ENCODE assay signal across 8 cellular contexts in the genomic region with DNA sequence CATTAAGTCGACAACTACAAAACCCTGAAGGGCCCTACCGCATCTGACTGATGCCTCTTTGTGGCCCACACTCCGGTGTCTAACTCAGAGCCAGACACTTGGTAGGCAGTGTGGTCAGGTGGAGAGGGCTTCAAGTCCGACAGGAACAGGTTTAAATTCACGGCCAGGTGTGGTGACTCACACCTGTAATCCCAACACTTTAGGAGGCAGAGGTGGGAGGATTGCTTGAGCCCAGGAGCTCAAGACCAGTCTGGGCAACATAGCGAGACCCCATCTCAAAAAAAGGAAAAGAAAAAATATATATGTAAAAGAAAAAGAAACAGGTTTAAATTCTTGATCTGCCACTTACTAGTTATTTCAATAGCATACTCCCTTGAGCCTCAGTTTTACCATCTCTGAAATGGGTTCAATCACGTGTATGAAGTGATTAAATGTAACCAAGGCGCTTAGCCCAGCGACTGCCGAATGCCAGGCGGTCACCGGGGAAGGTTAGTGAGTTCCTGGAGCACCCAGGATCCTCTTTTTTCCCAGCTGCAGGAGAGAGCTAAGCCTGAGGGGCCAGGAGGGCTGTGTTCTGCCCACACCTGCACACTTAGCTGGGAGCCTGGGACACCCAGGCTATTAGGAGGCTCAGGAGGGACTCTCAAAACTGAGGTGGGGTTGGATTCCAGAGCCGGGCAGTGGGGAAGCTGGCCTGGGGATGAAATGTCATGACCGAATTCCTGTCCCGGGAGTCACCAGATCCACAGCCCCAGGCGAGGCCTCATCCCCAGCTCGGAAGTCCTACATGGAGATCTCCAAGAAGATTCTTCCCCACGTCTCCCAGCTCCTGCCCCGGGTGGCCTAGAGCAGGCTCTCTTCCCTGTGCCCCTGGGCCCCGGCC. TPM values are rescaled to one million over a fixed set of nuclear protein-coding genes. Genes with fewer than 3 reads are reported as not detected.
DNase-seq lines count a peak whose midpoint lies in the region; ATAC-seq and TF ChIP-seq lines count a peak whose summit lies in the region.

No MANE protein-coding gene starts in this region.

- POLR2A ChIA-PET in HEK293T (lab: Yijun Ruan, JAX) (interaction anchor here (1.0 to 1.8 kb wide), 4 partner anchors 27 to 128 kb away, joined by 3 to 8 read pairs (median 6); a partner anchor contains a TSS), WTC11 (lab: Charles Lee) (interaction anchor here (0.9 to 1.1 kb wide), 2 partner anchors 25 to 120 kb away, joined by 3 read pairs; no protein-coding TSS in a partner anchor)

- CTCF ChIA-PET in HEK293T (lab: Yijun Ruan, JAX) (interaction anchor here (1.7 kb wide), 1 partner anchor 32 kb away, joined by 8 read pairs; a partner anchor contains a TSS), WTC11 (lab: Charles Lee) (interaction anchor here (1.1 to 3.4 kb wide), 9 partner anchors 9 to 686 kb away, joined by 3 to 45 read pairs (median 5); a partner anchor contains a TSS)

- peaks cover 33% of the 10 kb centered on the region for H3K27me3 Mint-ChIP-seq in WTC11 (ENCODE audit: low read depth)
- peaks cover 26% of the 10 kb centered on the region for H3K27me3 Mint-ChIP-seq in nephron progenitor cell (ENCODE audit: low read depth, poor library complexity)

- H3K36me3 Mint-ChIP-seq in WTC11 (peaks cover 7% of the 10 kb centered on the region), nephron progenitor cell (ENCODE audit: low read depth) (no peaks in the 10 kb centered on the region)

- no peak; the same call in 1 of the 2 replicates for ATAC-seq in WTC11

- H3K27ac Mint-ChIP-seq in WTC11 (no peak overlapping the region), nephron progenitor cell (no peak overlapping the region)

- H3K4me1 Mint-ChIP-seq in WTC11 (peaks cover 6% of the 10 kb centered on the region; the same call in 1 of the 2 replicates), nephron progenitor cell (peaks cover 5% of the 10 kb centered on the region)

- DNase-seq in HEK293T (ENCODE audit: extremely low spot score) (peak; percentile 61), WTC11 (ENCODE audit: low spot score) (peak; percentile 35), fibroblast of peridontal ligament (ENCODE audit: extremely low read depth) (peak; percentile 51), nephron progenitor cell (no peak), occipital lobe (lab: John Stamatoyannopoulos, UW) (no peak), NCI-H2029 treated with DMSO at 0.1 percent for 48 hours (lab: John Stamatoyannopoulos, UW) (no peak), SIG-M5 treated with dmso at 0.1 percent for 504 hours (lab: John Stamatoyannopoulos, UW; ENCODE audit: unreplicated experiment) (no peak)

- TF ChIP-seq CTCF in C4-2B (conservative IDR thresholded peaks at IDR 0.05) (no peak), WTC11 (IDR thresholded peaks at IDR 0.05) (no peak), nephron progenitor cell (IDR thresholded peaks at IDR 0.05) (no peak)

- H3K4me3 Mint-ChIP-seq in WTC11 (peak overlapping the region; percentile 58), nephron progenitor cell (peak overlapping the region; percentile 77)

- peaks cover 17% of the 10 kb centered on the region for H3K9me3 Mint-ChIP-seq in WTC11
- peaks cover 7% of the 10 kb centered on the region for H3K9me3 Mint-ChIP-seq in nephron progenitor cell

- H3K27ac ChIP-seq in C4-2B: peak overlapping the region; percentile 88

TF ChIP-seq in HEK293T, 16 proteins besides CTCF, POLR2A, EP300 and RAD21:
- no peak for TF ChIP-seq SUZ12 (IDR thresholded peaks at IDR 0.05)
- no peak for TF ChIP-seq LEF1 (IDR thresholded peaks at IDR 0.05; ENCODE audit: borderline replicate concordance)
- TF ChIP-seq, protein P1, sequence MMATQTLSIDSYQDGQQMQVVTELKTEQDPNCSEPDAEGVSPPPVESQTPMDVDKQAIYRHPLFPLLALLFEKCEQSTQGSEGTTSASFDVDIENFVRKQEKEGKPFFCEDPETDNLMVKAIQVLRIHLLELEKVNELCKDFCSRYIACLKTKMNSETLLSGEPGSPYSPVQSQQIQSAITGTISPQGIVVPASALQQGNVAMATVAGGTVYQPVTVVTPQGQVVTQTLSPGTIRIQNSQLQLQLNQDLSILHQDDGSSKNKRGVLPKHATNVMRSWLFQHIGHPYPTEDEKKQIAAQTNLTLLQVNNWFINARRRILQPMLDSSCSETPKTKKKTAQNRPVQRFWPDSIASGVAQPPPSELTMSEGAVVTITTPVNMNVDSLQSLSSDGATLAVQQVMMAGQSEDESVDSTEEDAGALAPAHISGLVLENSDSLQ (IDR thresholded peaks at IDR 0.05): no peak
- no peak for TF ChIP-seq HDGF (IDR thresholded peaks at IDR 0.05; ENCODE audit: borderline replicate concordance)
- no peak for TF ChIP-seq L3MBTL2 (conservative IDR thresholded peaks at IDR 0.05)
- TF ChIP-seq FOXK2 (IDR thresholded peaks at IDR 0.05): no peak
- no peak for TF ChIP-seq NFRKB (IDR thresholded peaks at IDR 0.05)
- TF ChIP-seq FOXM1 (IDR thresholded peaks at IDR 0.05; ENCODE audit: borderline replicate concordance): no peak
- TF ChIP-seq SP1 (IDR thresholded peaks at IDR 0.05): no peak
- no peak for TF ChIP-seq TARDBP (IDR thresholded peaks at IDR 0.05)
- TF ChIP-seq ARNT (IDR thresholded peaks at IDR 0.05): no peak
- no peak for TF ChIP-seq CTBP1 (IDR thresholded peaks at IDR 0.05; ENCODE audit: borderline replicate concordance)
- no peak for TF ChIP-seq ELF4 (IDR thresholded peaks at IDR 0.05)
- TF ChIP-seq ZNF384 (IDR thresholded peaks at IDR 0.05): no peak
- no peak for TF ChIP-seq FOXA1 (IDR thresholded peaks at IDR 0.05)
- TF ChIP-seq BHLHE40 (IDR thresholded peaks at IDR 0.05; ENCODE audit: borderline replicate concordance): no peak

TF ChIP-seq in WTC11, 78 proteins besides CTCF, POLR2A, EP300 and RAD21 (continues in another document):
- TF ChIP-seq, protein P2, sequence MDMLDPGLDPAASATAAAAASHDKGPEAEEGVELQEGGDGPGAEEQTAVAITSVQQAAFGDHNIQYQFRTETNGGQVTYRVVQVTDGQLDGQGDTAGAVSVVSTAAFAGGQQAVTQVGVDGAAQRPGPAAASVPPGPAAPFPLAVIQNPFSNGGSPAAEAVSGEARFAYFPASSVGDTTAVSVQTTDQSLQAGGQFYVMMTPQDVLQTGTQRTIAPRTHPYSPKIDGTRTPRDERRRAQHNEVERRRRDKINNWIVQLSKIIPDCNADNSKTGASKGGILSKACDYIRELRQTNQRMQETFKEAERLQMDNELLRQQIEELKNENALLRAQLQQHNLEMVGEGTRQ (CRISPR knock-in tag; IDR thresholded peaks at IDR 0.05): no peak
- TF ChIP-seq NFATC4 (CRISPR knock-in tag; IDR thresholded peaks at IDR 0.05): no peak
- TF ChIP-seq NR2C2 (CRISPR knock-in tag; IDR thresholded peaks at IDR 0.05): no peak
- TF ChIP-seq, protein P3, sequence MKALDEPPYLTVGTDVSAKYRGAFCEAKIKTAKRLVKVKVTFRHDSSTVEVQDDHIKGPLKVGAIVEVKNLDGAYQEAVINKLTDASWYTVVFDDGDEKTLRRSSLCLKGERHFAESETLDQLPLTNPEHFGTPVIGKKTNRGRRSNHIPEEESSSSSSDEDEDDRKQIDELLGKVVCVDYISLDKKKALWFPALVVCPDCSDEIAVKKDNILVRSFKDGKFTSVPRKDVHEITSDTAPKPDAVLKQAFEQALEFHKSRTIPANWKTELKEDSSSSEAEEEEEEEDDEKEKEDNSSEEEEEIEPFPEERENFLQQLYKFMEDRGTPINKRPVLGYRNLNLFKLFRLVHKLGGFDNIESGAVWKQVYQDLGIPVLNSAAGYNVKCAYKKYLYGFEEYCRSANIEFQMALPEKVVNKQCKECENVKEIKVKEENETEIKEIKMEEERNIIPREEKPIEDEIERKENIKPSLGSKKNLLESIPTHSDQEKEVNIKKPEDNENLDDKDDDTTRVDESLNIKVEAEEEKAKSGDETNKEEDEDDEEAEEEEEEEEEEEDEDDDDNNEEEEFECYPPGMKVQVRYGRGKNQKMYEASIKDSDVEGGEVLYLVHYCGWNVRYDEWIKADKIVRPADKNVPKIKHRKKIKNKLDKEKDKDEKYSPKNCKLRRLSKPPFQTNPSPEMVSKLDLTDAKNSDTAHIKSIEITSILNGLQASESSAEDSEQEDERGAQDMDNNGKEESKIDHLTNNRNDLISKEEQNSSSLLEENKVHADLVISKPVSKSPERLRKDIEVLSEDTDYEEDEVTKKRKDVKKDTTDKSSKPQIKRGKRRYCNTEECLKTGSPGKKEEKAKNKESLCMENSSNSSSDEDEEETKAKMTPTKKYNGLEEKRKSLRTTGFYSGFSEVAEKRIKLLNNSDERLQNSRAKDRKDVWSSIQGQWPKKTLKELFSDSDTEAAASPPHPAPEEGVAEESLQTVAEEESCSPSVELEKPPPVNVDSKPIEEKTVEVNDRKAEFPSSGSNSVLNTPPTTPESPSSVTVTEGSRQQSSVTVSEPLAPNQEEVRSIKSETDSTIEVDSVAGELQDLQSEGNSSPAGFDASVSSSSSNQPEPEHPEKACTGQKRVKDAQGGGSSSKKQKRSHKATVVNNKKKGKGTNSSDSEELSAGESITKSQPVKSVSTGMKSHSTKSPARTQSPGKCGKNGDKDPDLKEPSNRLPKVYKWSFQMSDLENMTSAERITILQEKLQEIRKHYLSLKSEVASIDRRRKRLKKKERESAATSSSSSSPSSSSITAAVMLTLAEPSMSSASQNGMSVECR (CRISPR knock-in tag; IDR thresholded peaks at IDR 0.05; ENCODE audit: borderline replicate concordance): no peak
- no peak for TF ChIP-seq ETV6 (CRISPR knock-in tag; IDR thresholded peaks at IDR 0.05)
- TF ChIP-seq NR3C1 (CRISPR knock-in tag; conservative IDR thresholded peaks at IDR 0.05; ENCODE audit: low read depth): no peak
- no peak for TF ChIP-seq IRF2 (CRISPR knock-in tag; IDR thresholded peaks at IDR 0.05; ENCODE audit: borderline replicate concordance, low read depth)
- TF ChIP-seq, protein P4, sequence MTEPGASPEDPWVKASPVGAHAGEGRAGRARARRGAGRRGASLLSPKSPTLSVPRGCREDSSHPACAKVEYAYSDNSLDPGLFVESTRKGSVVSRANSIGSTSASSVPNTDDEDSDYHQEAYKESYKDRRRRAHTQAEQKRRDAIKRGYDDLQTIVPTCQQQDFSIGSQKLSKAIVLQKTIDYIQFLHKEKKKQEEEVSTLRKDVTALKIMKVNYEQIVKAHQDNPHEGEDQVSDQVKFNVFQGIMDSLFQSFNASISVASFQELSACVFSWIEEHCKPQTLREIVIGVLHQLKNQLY (CRISPR knock-in tag; IDR thresholded peaks at IDR 0.05): no peak
- no peak for TF ChIP-seq ZNF423 (CRISPR knock-in tag; IDR thresholded peaks at IDR 0.05)

RNA-seq across cellular contexts. Expression of a gene that starts 0.9 kb away (rescaled TPM):
- total RNA-seq in WTC11 (2021) (28.6 to 33.8 TPM (median 30.3 TPM) in 3 replicates), occipital lobe (42.0 TPM)

RNA-seq across cellular contexts. Expression of a gene that starts 26.9 kb away (rescaled TPM):
- 98.2 to 112 TPM (median 108 TPM) in 3 replicates for total RNA-seq in WTC11 (2021)
- 26.4 TPM for total RNA-seq in occipital lobe

RNA-seq across cellular contexts. Expression of a gene that starts 27.1 kb away (rescaled TPM):
- 51.7 to 57.7 TPM (median 52.1 TPM) in 3 replicates for total RNA-seq in WTC11 (2021)
- total RNA-seq in occipital lobe: 5.0 TPM

RNA-seq across cellular contexts. Expression of a gene that starts 32.7 kb away (rescaled TPM):
- total RNA-seq in WTC11 (2021) (31.9 to 32.9 TPM (median 32.1 TPM) in 3 replicates), occipital lobe (32.6 TPM)

RNA-seq across cellular contexts. Expression of a gene that starts 50.2 kb away (rescaled TPM):
- total RNA-seq in WTC11 (2021) (6.8 to 11.4 TPM (median 10.9 TPM) in 3 replicates), occipital lobe (50.5 TPM)

Comparison
In these comparisons a context has a peak if more than half of its experiments do, and no peak if none do; other contexts are left out.
1. DNase-seq: peak in HEK293T (single experiment), WTC11 (single experiment) and fibroblast of peridontal ligament (single experiment); none in nephron progenitor cell (single experiment), occipital lobe (single experiment), NCI-H2029 treated with DMSO at 0.1 percent for 48 hours (single experiment) and SIG-M5 treated with dmso at 0.1 percent for 504 hours (single experiment).